ENCODE assay signal across 8 cellular contexts in genomic region chr2:202375611-202376408, GRCh38. TPM values are rescaled to one million over a fixed set of nuclear protein-coding genes. Genes with fewer than 3 reads are reported as not detected.
DNase-seq lines count a peak whose midpoint lies in the region; ATAC-seq, FAIRE-seq and TF ChIP-seq lines count a peak whose summit lies in the region.

Gene BMPR2, plus strand, starts transcription at chr2:202376327. Its CDS starts 1,148 bp downstream, at chr2:202377475.

- TF ChIP-seq CTCF in KMS-11 (conservative IDR thresholded peaks at IDR 0.05; ENCODE audit: low read depth, low read length) (no peak), fibroblast of lung (conservative IDR thresholded peaks at IDR 0.05 in 1 of 2, IDR thresholded peaks at IDR 0.05 in 1 of 2; ENCODE audit: low read depth in 1 of 2, low read length in 2 of 2) (no peak)

- H3K27ac Mint-ChIP-seq in naive thymus-derived CD4-positive, alpha-beta T cell, result peak within 1 kb of the TSS; percentile 82 to 98 (median 92)
- H3K27ac Mint-ChIP-seq in stimulated activated memory B cell treated with anti-CD40 and anti-IgM and Interleukin-4, amounts not matched to agents 10 μg/mL and 1 μg/mL and 100 μg/mL, for 72 hours, result peak within 1 kb of the TSS; percentile 90

- CTCF ChIA-PET in naive thymus-derived CD4-positive, alpha-beta T cell (lab: Charles Lee), result no interaction called here

- H3K27me3 Mint-ChIP-seq in naive thymus-derived CD4-positive, alpha-beta T cell, result peaks cover 0 to 28% (median 0%) of the 10 kb centered on the region in 5 donors
- no peaks in the 10 kb centered on the region for H3K27me3 Mint-ChIP-seq in stimulated activated memory B cell treated with anti-CD40 and anti-IgM and Interleukin-4, amounts not matched to agents 10 μg/mL and 1 μg/mL and 100 μg/mL, for 72 hours

- H2AFZ ChIP-seq in KMS-11 (ENCODE audit: low read depth), result peak within 1 kb of the TSS; percentile 92
- H2AFZ ChIP-seq in fibroblast of lung (ENCODE audit: low read length), result peak within 1 kb of the TSS; percentile 94

- peaks cover 13 to 41% (median 29%) of the 10 kb centered on the region in 7 donors for H3K4me1 Mint-ChIP-seq in naive thymus-derived CD4-positive, alpha-beta T cell
- H3K4me1 Mint-ChIP-seq in stimulated activated memory B cell treated with anti-CD40 and anti-IgM and Interleukin-4, amounts not matched to agents 10 μg/mL and 1 μg/mL and 100 μg/mL, for 72 hours, result peaks cover 23% of the 10 kb centered on the region

- H3K36me3 ChIP-seq in KMS-11 (ENCODE audit: insufficient read depth), result no peaks in the 10 kb centered on the region
- H3K36me3 ChIP-seq in fibroblast of lung (ENCODE audit: control insufficient read depth, insufficient read depth, low read length), result no peaks in the 10 kb centered on the region
- peaks cover 0 to 12% (median 0%) of the 10 kb centered on the region in 3 experiments for H3K36me3 ChIP-seq in naive thymus-derived CD4-positive, alpha-beta T cell (ENCODE audit: control insufficient read depth in 2 of 3, insufficient read depth in 3 of 3, low read length in 3 of 3)

- H3K9ac ChIP-seq in KMS-11, result peak within 1 kb of the TSS; percentile 64; the same call in 1 of the 2 replicates
- H3K9ac ChIP-seq in fibroblast of lung (ENCODE audit: insufficient read depth, low read length), result peak within 1 kb of the TSS; percentile 93

- peaks cover 0 to 4% (median 0%) of the 10 kb centered on the region in 5 donors for H3K36me3 Mint-ChIP-seq in naive thymus-derived CD4-positive, alpha-beta T cell
- no peaks in the 10 kb centered on the region for H3K36me3 Mint-ChIP-seq in stimulated activated memory B cell treated with anti-CD40 and anti-IgM and Interleukin-4, amounts not matched to agents 10 μg/mL and 1 μg/mL and 100 μg/mL, for 72 hours

- no peaks in the 10 kb centered on the region for H3K9me3 Mint-ChIP-seq in naive thymus-derived CD4-positive, alpha-beta T cell
- no peaks in the 10 kb centered on the region for H3K9me3 Mint-ChIP-seq in stimulated activated memory B cell treated with anti-CD40 and anti-IgM and Interleukin-4, amounts not matched to agents 10 μg/mL and 1 μg/mL and 100 μg/mL, for 72 hours

- H3K4me3 ChIP-seq in KMS-11 (IDR thresholded peaks at IDR 0.05; ENCODE audit: insufficient read depth, low read depth, low read length) (peak within 1 kb of the TSS; percentile 73), fibroblast of lung (replicated peaks in 1 of 4; ENCODE audit: control extremely low read depth in 1 of 4, insufficient read depth in 1 of 4, low read depth in 3 of 4, low read length in 4 of 4) (peak within 1 kb of the TSS; percentile 79 to 99 (median 89))
- H3K4me3 ChIP-seq in naive thymus-derived CD4-positive, alpha-beta T cell (ENCODE audit: low read length), result peak within 1 kb of the TSS; percentile 95

- H3K27me3 ChIP-seq in KMS-11 (ENCODE audit: insufficient read depth, low read depth) (no peaks in the 10 kb centered on the region), fibroblast of lung (ENCODE audit: control insufficient read depth, insufficient read depth, low read length) (no peaks in the 10 kb centered on the region)
- no peaks in the 10 kb centered on the region for H3K27me3 ChIP-seq in naive thymus-derived CD4-positive, alpha-beta T cell (ENCODE audit: control insufficient read depth in 2 of 2, insufficient read depth in 2 of 2, low read length in 2 of 2)

- intact Hi-C loops in naive thymus-derived CD4-positive, alpha-beta T cell (cut with micrococcal nuclease), result loop anchor here (1.0 to 10.0 kb wide), 20 partner anchors 8 to 1559 kb away; partner anchors contain the start of genes ALS2 (in 2 of the 2), CARF (in 2 of the 2), FAM117B (in 2 of the 2) and NOP58 (in 2 of the 2)

- POLR2A ChIA-PET in naive thymus-derived CD4-positive, alpha-beta T cell (lab: Charles Lee), result no interaction called here

- H3K79me2 ChIP-seq in KMS-11 (ENCODE audit: insufficient read depth, low read depth), result no peaks in the 10 kb centered on the region
- peaks cover 44% of the 10 kb centered on the region for H3K79me2 ChIP-seq in fibroblast of lung (ENCODE audit: control insufficient read depth, insufficient read depth, low read length)

- peak; percentile 64 for ATAC-seq in GM21737 (IDR thresholded peaks at IDR 0.05; ENCODE audit: unreplicated experiment)
- peak; percentile 90 for ATAC-seq in naive thymus-derived CD4-positive, alpha-beta T cell
- ATAC-seq in stimulated activated memory B cell treated with anti-CD40 and anti-IgM and Interleukin-4, amounts not matched to agents 10 μg/mL and 1 μg/mL and 100 μg/mL, for 72 hours, result peak; percentile 89

- DNase-seq in DMS53 treated with DMSO at 0.1 percent for 48 hours (lab: John Stamatoyannopoulos, UW; ENCODE audit: unreplicated experiment) (peak; percentile 79), RCC 7860 (ENCODE audit: low spot score) (peak; percentile 91), fibroblast of lung (ENCODE audit: low read depth in 2 of 2) (peak; percentile 85 to 92)
- DNase-seq in activated T-helper 1 cell treated with anti-CD3 and anti-CD28 coated beads, Interleukin-2, amount 50 U/mL, for 16 hours (ENCODE audit: low read depth in 1 of 2, low spot score in 1 of 2), result peak; percentile 58 to 78
- peak; percentile 68 to 94 (median 81) for DNase-seq in naive thymus-derived CD4-positive, alpha-beta T cell

- FAIRE-seq in RCC 7860 (lab: Jason Lieb, UNC), result no peak

- H4K20me1 ChIP-seq in KMS-11 (ENCODE audit: insufficient read depth) (no peaks in the 10 kb centered on the region), fibroblast of lung (ENCODE audit: control insufficient read depth, extremely low read depth, insufficient read depth, low read length) (no peaks in the 10 kb centered on the region)

- peak within 1 kb of the TSS; percentile 98 for H3K4me2 ChIP-seq in KMS-11
- H3K4me2 ChIP-seq in fibroblast of lung (ENCODE audit: extremely low read depth, insufficient read depth, low read length), result peak within 1 kb of the TSS; percentile 100

- peak within 1 kb of the TSS; percentile 47; the same call in 1 of the 2 replicates for H3K27ac ChIP-seq in KMS-11
- peak within 1 kb of the TSS; percentile 99 for H3K27ac ChIP-seq in fibroblast of lung (ENCODE audit: insufficient read depth, low read length)
- peak within 1 kb of the TSS; percentile 81 for H3K27ac ChIP-seq in naive thymus-derived CD4-positive, alpha-beta T cell (ENCODE audit: low read depth, low read length)

- H3K9me3 ChIP-seq in fibroblast of lung (ENCODE audit: control insufficient read depth, insufficient read depth, low read depth, low read length), result no peaks in the 10 kb centered on the region
- no peaks in the 10 kb centered on the region for H3K9me3 ChIP-seq in naive thymus-derived CD4-positive, alpha-beta T cell (ENCODE audit: control insufficient read depth in 2 of 3, low read length in 3 of 3)

- H3K4me3 Mint-ChIP-seq in naive thymus-derived CD4-positive, alpha-beta T cell, result peak within 1 kb of the TSS; percentile 94 to 100 (median 98)
- H3K4me3 Mint-ChIP-seq in stimulated activated memory B cell treated with anti-CD40 and anti-IgM and Interleukin-4, amounts not matched to agents 10 μg/mL and 1 μg/mL and 100 μg/mL, for 72 hours, result peak within 1 kb of the TSS; percentile 89

- H3K4me1 ChIP-seq in KMS-11 (ENCODE audit: low read depth, poor library complexity, severe bottlenecking), result peaks cover 35% of the 10 kb centered on the region
- peaks cover 4% of the 10 kb centered on the region for H3K4me1 ChIP-seq in fibroblast of lung (ENCODE audit: control insufficient read depth, extremely low read depth, insufficient read depth, low read length)
- H3K4me1 ChIP-seq in naive thymus-derived CD4-positive, alpha-beta T cell (ENCODE audit: control insufficient read depth in 2 of 2, insufficient read depth in 2 of 2, low read length in 2 of 2), result peaks cover 0 to 3% of the 10 kb centered on the region in 2 donors

RNA-seq across cellular contexts. Expression of gene BMPR2, which starts in this region (rescaled TPM):
- total RNA-seq in fibroblast of lung, result 16.2 and 21.6 TPM in 2 replicates
- polyA plus RNA-seq in fibroblast of lung, result 44.1 and 65.8 TPM in 2 replicates
- polyA plus RNA-seq in fibroblast of lung (2012), result 17.5 and 30.2 TPM in 2 replicates
- 40.2 and 41.3 TPM in 2 replicates for polyA minus RNA-seq in fibroblast of lung (ENCODE audit: low replicate concordance)
- total RNA-seq in naive thymus-derived CD4-positive, alpha-beta T cell, result 10 to 100 TPM in 4 of 5 experiments, 1 to 10 TPM in 1; 8.0 to 33.1 (median 15.2) TPM
- 1 to 10 TPM; 4.6 to 6.0 TPM for polyA plus RNA-seq in naive thymus-derived CD4-positive, alpha-beta T cell

Comparison
In these comparisons a context has a peak if more than half of its experiments do, and no peak if none do; other contexts are left out.
1. Peak in every context shown above with its lines: DNase-seq, ATAC-seq, H3K4me3 ChIP-seq and H3K27ac ChIP-seq.
2. H3K27ac ChIP-seq: peak in every context shown above with its lines; median percentile 99 in fibroblast of lung; 81 in naive thymus-derived CD4-positive, alpha-beta T cell; 47 in KMS-11.